ENCODE assay signal across 8 cellular contexts in the genomic region with DNA sequence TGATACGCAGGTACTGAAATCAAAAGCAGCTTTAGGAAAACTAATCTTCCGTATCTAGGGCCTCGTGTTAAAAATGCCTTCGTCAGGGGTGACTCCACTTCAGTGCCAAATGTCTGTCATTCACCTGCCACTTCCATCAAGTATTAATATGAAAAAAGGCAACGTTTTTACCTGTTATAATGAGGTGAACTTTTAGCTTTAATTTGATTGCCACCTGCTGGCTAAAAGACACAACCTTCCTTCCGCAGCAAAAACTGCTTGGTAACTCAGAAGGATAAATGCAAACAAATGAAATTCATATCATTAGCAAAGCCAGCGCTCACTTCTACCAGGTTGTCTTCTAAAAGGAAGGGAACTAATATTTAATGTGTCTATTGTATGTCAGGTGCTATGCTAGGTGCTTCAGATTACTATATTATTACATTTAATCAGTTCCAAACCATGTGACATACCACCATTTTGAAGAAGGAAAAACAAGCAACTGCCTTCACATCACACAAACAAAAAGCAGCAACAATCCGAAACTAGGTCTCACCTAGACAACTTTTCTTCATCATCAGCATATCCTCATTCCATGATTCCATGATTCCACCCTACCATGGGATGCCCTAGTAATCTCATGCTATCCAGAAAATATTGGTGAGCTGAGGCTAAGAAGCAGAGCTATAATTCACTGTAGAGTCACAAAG. TPM values are rescaled to one million over a fixed set of nuclear protein-coding genes. Genes with fewer than 3 reads are reported as not detected.
DNase-seq lines count a peak whose midpoint lies in the region; ATAC-seq and TF ChIP-seq lines count a peak whose summit lies in the region.

No MANE protein-coding gene starts in this region.

- H3K36me3 ChIP-seq in BLaER1 treated with 17β-estradiol and CSF1 and Interleukin-3, amounts not matched to agents 10 nM and 100 nM: no peaks in the 10 kb centered on the region
- H3K36me3 ChIP-seq in HUES48 (ENCODE audit: control insufficient read depth, insufficient read depth, low read length) (no peaks in the 10 kb centered on the region), WERI-Rb-1 (no peaks in the 10 kb centered on the region), hepatocyte (replicated peaks; ENCODE audit: insufficient read depth, low read depth) (no peaks in the 10 kb centered on the region), testis (ENCODE audit: low read depth, missing control alignments) (no peaks in the 10 kb centered on the region)

- peaks cover 0 to 35% (median 0%) of the 10 kb centered on the region in 10 experiments; a peak in 6 of 20 replicates for H3K4me1 ChIP-seq in BLaER1 treated with 17β-estradiol and CSF1 and Interleukin-3, amounts not matched to agents 10 nM and 100 nM
- peaks cover 14% of the 10 kb centered on the region for H3K4me1 ChIP-seq in HUES48 (ENCODE audit: control insufficient read depth, insufficient read depth, low read length)
- no peaks in the 10 kb centered on the region for H3K4me1 ChIP-seq in hepatocyte (ENCODE audit: insufficient read depth)
- peaks cover 12% of the 10 kb centered on the region for H3K4me1 ChIP-seq in testis

- no peaks in the 10 kb centered on the region for H3K27me3 ChIP-seq in BLaER1 treated with 17β-estradiol and CSF1 and Interleukin-3, amounts not matched to agents 10 nM and 100 nM
- H3K27me3 ChIP-seq in HUES48 (ENCODE audit: control insufficient read depth, insufficient read depth, low read length) (no peaks in the 10 kb centered on the region), WERI-Rb-1 (ENCODE audit: insufficient read depth, low read depth, severe bottlenecking) (no peaks in the 10 kb centered on the region), hepatocyte (no peaks in the 10 kb centered on the region), testis (no peaks in the 10 kb centered on the region)

- TF ChIP-seq CTCF in WERI-Rb-1 (IDR thresholded peaks at IDR 0.05; ENCODE audit: low read depth, low read length): peak; percentile 42; the same call in 1 of the 2 replicates
- TF ChIP-seq CTCF in hepatocyte (IDR thresholded peaks at IDR 0.05; ENCODE audit: poor library complexity): peak; percentile 63
- TF ChIP-seq CTCF in testis (IDR thresholded peaks at IDR 0.05): peak; percentile 42 to 50 (median 45)

- no peak overlapping the region for H3K4me2 ChIP-seq in BLaER1 treated with 17β-estradiol and CSF1 and Interleukin-3, amounts not matched to agents 10 nM and 100 nM
- H3K4me2 ChIP-seq in hepatocyte: no peak overlapping the region

- intact Hi-C loops in testis (cut with DNase I; ENCODE audit: low total_unique reads): no loop called here

- no peak for TF ChIP-seq POLR2A in testis (IDR thresholded peaks at IDR 0.05)

- peak overlapping the region in 8 of 11 experiments; percentile 4 to 50 (median 28); a peak in 11 of 22 replicates for H3K27ac ChIP-seq in BLaER1 treated with 17β-estradiol and CSF1 and Interleukin-3, amounts not matched to agents 10 nM and 100 nM
- H3K27ac ChIP-seq in HUES48 (ENCODE audit: low read depth, low read length) (peak overlapping the region; percentile 26), WERI-Rb-1 (no peak overlapping the region), hepatocyte (no peak overlapping the region), testis (no peak overlapping the region)

- no peak for DNase-seq in WERI-Rb-1
- peak; percentile 43 for DNase-seq in hepatocyte (ENCODE audit: low spot score)
- DNase-seq in testis: no peak
- DNase-seq in inferior parietal cortex (ENCODE audit: extremely low spot score): no peak

- H3K9me2 ChIP-seq in hepatocyte (replicated peaks; ENCODE audit: insufficient read depth): no peaks in the 10 kb centered on the region

- peak overlapping the region; percentile 10 for H2AFZ ChIP-seq in hepatocyte

- 39% methylated on average over 8 of the region's 8 CpGs for WGBS in hepatocyte (ENCODE audit: low lambda C conversion rate, missing lambda C conversion rate)
- WGBS in testis, 2 donors: 57 to 65% methylated on average over 8 of the region's 8 CpGs

- no peak overlapping the region for H3K4me3 ChIP-seq in BLaER1 treated with 17β-estradiol and CSF1 and Interleukin-3, amounts not matched to agents 10 nM and 100 nM
- no peak overlapping the region for H3K4me3 ChIP-seq in HUES48 (ENCODE audit: low read depth, low read length)
- H3K4me3 ChIP-seq in WERI-Rb-1 (ENCODE audit: low read depth, low read length): no peak overlapping the region
- H3K4me3 ChIP-seq in hepatocyte: no peak overlapping the region
- H3K4me3 ChIP-seq in testis: no peak overlapping the region

- no peak overlapping the region for H3K9ac ChIP-seq in BLaER1 treated with 17β-estradiol and CSF1 and Interleukin-3, amounts not matched to agents 10 nM and 100 nM
- no peak overlapping the region for H3K9ac ChIP-seq in HUES48 (ENCODE audit: low read depth, low read length)

- no peaks in the 10 kb centered on the region for H4K20me1 ChIP-seq in BLaER1 treated with 17β-estradiol and CSF1 and Interleukin-3, amounts not matched to agents 10 nM and 100 nM
- no peaks in the 10 kb centered on the region for H4K20me1 ChIP-seq in hepatocyte (ENCODE audit: insufficient read depth, poor library complexity, severe bottlenecking)

- H3K79me2 ChIP-seq in hepatocyte: no peaks in the 10 kb centered on the region

- peak; percentile 34 for ATAC-seq in GM18508 (IDR thresholded peaks at IDR 0.05; ENCODE audit: insufficient read depth, unreplicated experiment)
- no peak for ATAC-seq in GM19397 (IDR thresholded peaks at IDR 0.05; ENCODE audit: unreplicated experiment)

- H3K9me3 ChIP-seq in BLaER1 treated with 17β-estradiol and CSF1 and Interleukin-3, amounts not matched to agents 10 nM and 100 nM (replicated peaks in 1 of 11): no peaks in the 10 kb centered on the region
- no peaks in the 10 kb centered on the region for H3K9me3 ChIP-seq in HUES48 (ENCODE audit: control insufficient read depth, insufficient read depth, low read length)
- no peaks in the 10 kb centered on the region for H3K9me3 ChIP-seq in WERI-Rb-1 (ENCODE audit: severe bottlenecking)
- H3K9me3 ChIP-seq in hepatocyte (ENCODE audit: low read depth): no peaks in the 10 kb centered on the region
- no peaks in the 10 kb centered on the region for H3K9me3 ChIP-seq in testis

RNA-seq across cellular contexts. Expression of a gene that starts 20.6 kb away (rescaled TPM):
- total RNA-seq in hepatocyte (34.8 and 35.6 TPM in 2 replicates), testis (10 to 100 TPM; 23.8 to 29.8 TPM)
- polyA plus RNA-seq in hepatocyte (11.2 and 14.7 TPM in 2 replicates), testis (ENCODE audit: insufficient read depth, low read depth, low replicate concordance) (15.8 TPM)

Comparison
In these comparisons a context has a peak if more than half of its experiments do, and no peak if none do; other contexts are left out.
1. H3K27ac ChIP-seq: peak in BLaER1 treated with 17β-estradiol and CSF1 and Interleukin-3, amounts not matched to agents 10 nM and 100 nM (8 of 11) and HUES48 (single experiment); none in WERI-Rb-1 (single experiment), hepatocyte (single experiment) and testis (0 of 2).
2. Peak in every context shown above with its lines, with median percentiles within 50 percentile points of each other: CTCF ChIP-seq.